8 cellular contexts compared by ENCODE assay signal in genomic region chr6:25138024-25138696, GRCh38.
A peak's percentile ranks its signal among the peaks of the same experiment; 100 is the strongest.
DNase-seq lines count a peak whose midpoint lies in the region; ATAC-seq, FAIRE-seq and TF ChIP-seq lines count a peak whose summit lies in the region.

No MANE protein-coding gene starts in this region.

- H3K36me3 ChIP-seq in esophagus muscularis mucosa (no peaks in the 10 kb centered on the region), osteoblast (ENCODE audit: insufficient read depth, low read length) (no peaks in the 10 kb centered on the region), thyroid gland (no peaks in the 10 kb centered on the region)

- H3K27ac ChIP-seq in esophagus muscularis mucosa (replicated peaks in 1 of 4) (peak overlapping the region; percentile 71 to 85 (median 79)), osteoblast (ENCODE audit: low read depth, low read length) (peak overlapping the region; percentile 89), thyroid gland (peak overlapping the region; percentile 88 to 92 (median 88))

- DNase-seq in GM18507 (ENCODE audit: extremely low spot score, insufficient read length, low read depth), result peak; percentile 44
- peak; percentile 82 to 93 for DNase-seq in NOMO-1 (lab: John Stamatoyannopoulos, UW; ENCODE audit: unreplicated experiment in 2 of 2)
- peak; percentile 56 for DNase-seq in activated T-cell treated with anti-CD3 and anti-CD28 coated beads for 24 hours (ENCODE audit: low read depth)
- DNase-seq in esophagus muscularis mucosa (ENCODE audit: extremely low spot score), result no peak
- DNase-seq in osteoblast (ENCODE audit: insufficient read length, low spot score, missing footprints), result peak; percentile 87
- DNase-seq in thyroid gland, result peak in 1 of 2 donors; percentile 20
- no peak for DNase-seq in NCI-H1092 treated with DMSO at 0.1 percent for 48 hours (lab: John Stamatoyannopoulos, UW)

- no peak for TF ChIP-seq EP300 in esophagus muscularis mucosa (IDR thresholded peaks at IDR 0.05)

- WGBS in esophagus muscularis mucosa, result 18% methylated on average over 10 of the region's 10 CpGs
- 41 to 44% methylated on average over 10 of the region's 10 CpGs for WGBS in thyroid gland, 2 donors

- H3K4me2 ChIP-seq in osteoblast (ENCODE audit: insufficient read depth, low read length), result peak overlapping the region; percentile 99

- H3K4me3 ChIP-seq in esophagus muscularis mucosa, result peak overlapping the region; percentile 44 to 58 (median 53)
- H3K4me3 ChIP-seq in osteoblast (ENCODE audit: insufficient read depth, low read length), result peak overlapping the region; percentile 74
- peak overlapping the region in 2 of 3 donors; percentile 11 to 24 for H3K4me3 ChIP-seq in thyroid gland (replicated peaks in 1 of 3)

- H2AFZ ChIP-seq in osteoblast (ENCODE audit: low read length), result peak overlapping the region; percentile 96

- peak; percentile 96 for FAIRE-seq in GM18507 (lab: Jason Lieb, UNC)

- TF ChIP-seq CTCF in esophagus muscularis mucosa (IDR thresholded peaks at IDR 0.05) (peak in 1 of 3 experiments; percentile 36), osteoblast (IDR thresholded peaks at IDR 0.05; ENCODE audit: extremely low read depth, low read depth, low read length) (peak; percentile 42), thyroid gland (IDR thresholded peaks at IDR 0.05) (no peak)

- no peaks in the 10 kb centered on the region for H4K20me1 ChIP-seq in osteoblast (ENCODE audit: insufficient read depth, low read length)

- ATAC-seq in HG02840 (IDR thresholded peaks at IDR 0.05; ENCODE audit: low FRiP score, unreplicated experiment), result peak; percentile 92

- peaks cover 5 to 43% (median 40%) of the 10 kb centered on the region in 4 donors for H3K4me1 ChIP-seq in esophagus muscularis mucosa
- H3K4me1 ChIP-seq in osteoblast (ENCODE audit: insufficient read depth, low read length), result peaks cover 30% of the 10 kb centered on the region
- H3K4me1 ChIP-seq in thyroid gland, result peaks cover 52 to 61% of the 10 kb centered on the region in 2 donors

- peaks cover 2% of the 10 kb centered on the region for H3K79me2 ChIP-seq in osteoblast (ENCODE audit: insufficient read depth, low read length)

- intact Hi-C loops in esophagus muscularis mucosa (cut with DNase I), result no loop called here
- intact Hi-C loops in thyroid gland (cut with DNase I), result no loop called here

- H3K27me3 ChIP-seq in esophagus muscularis mucosa (no peaks in the 10 kb centered on the region), osteoblast (ENCODE audit: insufficient read depth, low read length) (no peaks in the 10 kb centered on the region), thyroid gland (no peaks in the 10 kb centered on the region)

- H3K9me3 ChIP-seq in esophagus muscularis mucosa (no peaks in the 10 kb centered on the region), osteoblast (ENCODE audit: low read depth, low read length) (no peaks in the 10 kb centered on the region), thyroid gland (no peaks in the 10 kb centered on the region)

- TF ChIP-seq POLR2A in esophagus muscularis mucosa (IDR thresholded peaks at IDR 0.05; ENCODE audit: low read depth), result no peak
- TF ChIP-seq POLR2A in thyroid gland (IDR thresholded peaks at IDR 0.05), result no peak

Comparison
In these comparisons a context has a peak if more than half of its experiments do, and no peak if none do; other contexts are left out.
1. DNase-seq: peak in GM18507 (single experiment), NOMO-1 (2 of 2), activated T-cell treated with anti-CD3 and anti-CD28 coated beads for 24 hours (single experiment) and osteoblast (single experiment); none in esophagus muscularis mucosa (single experiment) and NCI-H1092 treated with DMSO at 0.1 percent for 48 hours (single experiment).
2. H3K4me3 ChIP-seq: peak in every context shown above with its lines; median percentile 74 in osteoblast; 53 in esophagus muscularis mucosa; 18 in thyroid gland.
3. Peak in every context shown above with its lines, with median percentiles within 50 percentile points of each other: H3K27ac ChIP-seq.